ENCODE assay signal across 30 cellular contexts in the genomic region with DNA sequence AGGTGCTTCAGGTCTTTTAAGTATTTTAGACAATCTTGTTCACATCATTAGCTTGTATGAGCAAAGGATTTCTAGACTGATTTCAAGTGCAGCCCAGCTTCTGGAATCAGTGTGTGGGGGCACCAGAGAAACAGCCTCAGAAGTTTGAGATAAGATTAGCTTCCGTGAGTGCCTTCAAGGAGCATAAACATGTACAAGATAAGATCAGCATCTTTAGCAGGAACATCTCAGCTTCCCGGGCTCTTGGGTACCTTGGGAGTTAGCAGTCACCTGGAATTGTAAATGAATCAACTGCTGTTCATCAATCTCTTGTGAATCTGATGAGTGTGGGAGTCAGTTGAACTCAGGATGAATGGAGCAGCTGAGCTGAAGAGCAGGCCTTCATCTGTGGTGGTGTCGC.
"Had no signal": no experiment of that assay in that cellular context is flagged by ENCODE, and none has a peak within 500 bp of the region (broad histone marks: within the 10 kb centered on the region; RNA-seq: fewer than 3 reads in every experiment).

No MANE protein-coding gene starts in this region.

- ATAC-seq: heart right ventricle; left colon; left ventricle myocardium superior; naive thymus-derived CD8-positive, alpha-beta T cell; sciatic nerve; stimulated activated effector memory CD8-positive, alpha-beta T cell treated with anti-CD3 and anti-CD28 coated beads, Interleukin-12 subunit alpha, Interleukin-12 subunit beta, amount 100 ng/mL, for 72 hours; stimulated activated naive CD8-positive, alpha-beta T cell treated with anti-CD3 and anti-CD28 coated beads, Interleukin-15, Interleukin-2, amounts not matched to agents 100 U/mL and 50 U/mL, for 24 hours; upper lobe of right lung had no signal

- H3K4me1 Mint-ChIP-seq: naive thymus-derived CD8-positive, alpha-beta T cell; stimulated activated effector memory CD8-positive, alpha-beta T cell treated with anti-CD3 and anti-CD28 coated beads, Interleukin-12 subunit alpha, Interleukin-12 subunit beta, amount 100 ng/mL, for 72 hours had no signal

- H3K36me3 ChIP-seq: esophagus squamous epithelium, heart right ventricle, prostate gland, right atrium auricular region, tibial artery, upper lobe of right lung, uterus had no signal

- H3K27me3 ChIP-seq: esophagus squamous epithelium, heart right ventricle, right atrium auricular region, testis, tibial artery, upper lobe of right lung, uterus had no signal

- H3K36me3 Mint-ChIP-seq: naive thymus-derived CD8-positive, alpha-beta T cell; stimulated activated effector memory CD8-positive, alpha-beta T cell treated with anti-CD3 and anti-CD28 coated beads, Interleukin-12 subunit alpha, Interleukin-12 subunit beta, amount 100 ng/mL, for 72 hours had no signal

- H3K27ac Mint-ChIP-seq: naive thymus-derived CD8-positive, alpha-beta T cell; nephron progenitor cell; stimulated activated effector memory CD8-positive, alpha-beta T cell treated with anti-CD3 and anti-CD28 coated beads, Interleukin-12 subunit alpha, Interleukin-12 subunit beta, amount 100 ng/mL, for 72 hours had no signal

- DNase-seq: dermis blood vessel endothelial cell; effector memory CD4-positive, alpha-beta T cell; esophagus squamous epithelium; foreskin melanocyte; glutamatergic neuron; heart right ventricle; hippocampal formation; kidney glomerular epithelial cell; left colon; left ventricle myocardium superior; mesenchymal stem cell; naive thymus-derived CD8-positive, alpha-beta T cell; nephron progenitor cell; nucleus accumbens; stimulated activated CD4-positive, alpha-beta T cell treated with anti-CD3 and anti-CD28 coated beads, Interleukin-12 subunit alpha, Interleukin-12 subunit beta, amount 100 ng/mL, for 4 hours; stimulated activated CD4-positive, alpha-beta T cell treated with anti-CD3 and anti-CD28 coated beads, Interleukin-2, amount 100 ng/mL, for 24 hours; stimulated activated CD4-positive, alpha-beta T cell treated with anti-CD3 and anti-CD28 coated beads, Interleukin-4, amount 100 ng/mL, for 24 hours; stimulated activated naive CD8-positive, alpha-beta T cell treated with anti-CD3 and anti-CD28 coated beads, Interleukin-15, Interleukin-2, amounts not matched to agents 100 U/mL and 50 U/mL, for 24 hours; substantia nigra; testis; tibial artery; upper lobe of right lung; uterus had no signal

- H3K4me3 ChIP-seq: coronary artery, esophagus squamous epithelium, heart right ventricle, lung, prostate gland, right atrium auricular region, smooth muscle cell, testis, tibial artery, upper lobe of right lung, uterus had no signal

- H3K27ac ChIP-seq: coronary artery, esophagus squamous epithelium, heart right ventricle, prostate gland, right atrium auricular region, testis, tibial artery, upper lobe of right lung, uterus had no signal

- H3K4me1 ChIP-seq: esophagus squamous epithelium, prostate gland, right atrium auricular region, testis, upper lobe of right lung, uterus had no signal

- H3K9me3 Mint-ChIP-seq: naive thymus-derived CD8-positive, alpha-beta T cell; stimulated activated effector memory CD8-positive, alpha-beta T cell treated with anti-CD3 and anti-CD28 coated beads, Interleukin-12 subunit alpha, Interleukin-12 subunit beta, amount 100 ng/mL, for 72 hours had no signal

- H3K4me2 ChIP-seq: smooth muscle cell had no signal

- H3K9me3 ChIP-seq: esophagus squamous epithelium, prostate gland, testis, tibial artery, upper lobe of right lung, uterus had no signal

- H3K4me3 Mint-ChIP-seq: naive thymus-derived CD8-positive, alpha-beta T cell; nephron progenitor cell; stimulated activated effector memory CD8-positive, alpha-beta T cell treated with anti-CD3 and anti-CD28 coated beads, Interleukin-12 subunit alpha, Interleukin-12 subunit beta, amount 100 ng/mL, for 72 hours had no signal
